Comparison of ENCODE assay signal across 1 cellular context in the genomic region with DNA sequence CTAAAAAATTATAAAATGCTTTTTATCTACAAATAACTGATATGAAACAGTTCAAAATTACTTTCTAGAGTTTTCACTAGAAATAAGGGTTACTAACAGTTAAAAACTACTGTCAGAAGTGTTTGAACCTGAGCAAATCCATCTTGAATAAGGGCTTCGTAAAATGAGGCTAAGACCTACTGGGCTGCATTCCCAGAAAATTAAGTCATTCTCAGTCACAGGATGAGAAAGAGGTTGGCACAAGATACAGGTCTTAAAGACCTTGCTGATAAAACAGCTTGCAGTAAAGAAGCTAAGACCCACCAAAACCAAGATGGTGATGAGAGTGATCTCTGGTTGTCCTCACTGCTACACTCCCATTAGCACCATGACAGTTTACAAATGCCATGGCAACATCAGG.
TF ChIP-seq lines count a peak whose summit lies in the region.

No MANE protein-coding gene starts in this region.

TF ChIP-seq in GM23338, 12 proteins besides CTCF, POLR2A, EP300 and RAD21 (continued from another document):
- TF ChIP-seq, protein P1, sequence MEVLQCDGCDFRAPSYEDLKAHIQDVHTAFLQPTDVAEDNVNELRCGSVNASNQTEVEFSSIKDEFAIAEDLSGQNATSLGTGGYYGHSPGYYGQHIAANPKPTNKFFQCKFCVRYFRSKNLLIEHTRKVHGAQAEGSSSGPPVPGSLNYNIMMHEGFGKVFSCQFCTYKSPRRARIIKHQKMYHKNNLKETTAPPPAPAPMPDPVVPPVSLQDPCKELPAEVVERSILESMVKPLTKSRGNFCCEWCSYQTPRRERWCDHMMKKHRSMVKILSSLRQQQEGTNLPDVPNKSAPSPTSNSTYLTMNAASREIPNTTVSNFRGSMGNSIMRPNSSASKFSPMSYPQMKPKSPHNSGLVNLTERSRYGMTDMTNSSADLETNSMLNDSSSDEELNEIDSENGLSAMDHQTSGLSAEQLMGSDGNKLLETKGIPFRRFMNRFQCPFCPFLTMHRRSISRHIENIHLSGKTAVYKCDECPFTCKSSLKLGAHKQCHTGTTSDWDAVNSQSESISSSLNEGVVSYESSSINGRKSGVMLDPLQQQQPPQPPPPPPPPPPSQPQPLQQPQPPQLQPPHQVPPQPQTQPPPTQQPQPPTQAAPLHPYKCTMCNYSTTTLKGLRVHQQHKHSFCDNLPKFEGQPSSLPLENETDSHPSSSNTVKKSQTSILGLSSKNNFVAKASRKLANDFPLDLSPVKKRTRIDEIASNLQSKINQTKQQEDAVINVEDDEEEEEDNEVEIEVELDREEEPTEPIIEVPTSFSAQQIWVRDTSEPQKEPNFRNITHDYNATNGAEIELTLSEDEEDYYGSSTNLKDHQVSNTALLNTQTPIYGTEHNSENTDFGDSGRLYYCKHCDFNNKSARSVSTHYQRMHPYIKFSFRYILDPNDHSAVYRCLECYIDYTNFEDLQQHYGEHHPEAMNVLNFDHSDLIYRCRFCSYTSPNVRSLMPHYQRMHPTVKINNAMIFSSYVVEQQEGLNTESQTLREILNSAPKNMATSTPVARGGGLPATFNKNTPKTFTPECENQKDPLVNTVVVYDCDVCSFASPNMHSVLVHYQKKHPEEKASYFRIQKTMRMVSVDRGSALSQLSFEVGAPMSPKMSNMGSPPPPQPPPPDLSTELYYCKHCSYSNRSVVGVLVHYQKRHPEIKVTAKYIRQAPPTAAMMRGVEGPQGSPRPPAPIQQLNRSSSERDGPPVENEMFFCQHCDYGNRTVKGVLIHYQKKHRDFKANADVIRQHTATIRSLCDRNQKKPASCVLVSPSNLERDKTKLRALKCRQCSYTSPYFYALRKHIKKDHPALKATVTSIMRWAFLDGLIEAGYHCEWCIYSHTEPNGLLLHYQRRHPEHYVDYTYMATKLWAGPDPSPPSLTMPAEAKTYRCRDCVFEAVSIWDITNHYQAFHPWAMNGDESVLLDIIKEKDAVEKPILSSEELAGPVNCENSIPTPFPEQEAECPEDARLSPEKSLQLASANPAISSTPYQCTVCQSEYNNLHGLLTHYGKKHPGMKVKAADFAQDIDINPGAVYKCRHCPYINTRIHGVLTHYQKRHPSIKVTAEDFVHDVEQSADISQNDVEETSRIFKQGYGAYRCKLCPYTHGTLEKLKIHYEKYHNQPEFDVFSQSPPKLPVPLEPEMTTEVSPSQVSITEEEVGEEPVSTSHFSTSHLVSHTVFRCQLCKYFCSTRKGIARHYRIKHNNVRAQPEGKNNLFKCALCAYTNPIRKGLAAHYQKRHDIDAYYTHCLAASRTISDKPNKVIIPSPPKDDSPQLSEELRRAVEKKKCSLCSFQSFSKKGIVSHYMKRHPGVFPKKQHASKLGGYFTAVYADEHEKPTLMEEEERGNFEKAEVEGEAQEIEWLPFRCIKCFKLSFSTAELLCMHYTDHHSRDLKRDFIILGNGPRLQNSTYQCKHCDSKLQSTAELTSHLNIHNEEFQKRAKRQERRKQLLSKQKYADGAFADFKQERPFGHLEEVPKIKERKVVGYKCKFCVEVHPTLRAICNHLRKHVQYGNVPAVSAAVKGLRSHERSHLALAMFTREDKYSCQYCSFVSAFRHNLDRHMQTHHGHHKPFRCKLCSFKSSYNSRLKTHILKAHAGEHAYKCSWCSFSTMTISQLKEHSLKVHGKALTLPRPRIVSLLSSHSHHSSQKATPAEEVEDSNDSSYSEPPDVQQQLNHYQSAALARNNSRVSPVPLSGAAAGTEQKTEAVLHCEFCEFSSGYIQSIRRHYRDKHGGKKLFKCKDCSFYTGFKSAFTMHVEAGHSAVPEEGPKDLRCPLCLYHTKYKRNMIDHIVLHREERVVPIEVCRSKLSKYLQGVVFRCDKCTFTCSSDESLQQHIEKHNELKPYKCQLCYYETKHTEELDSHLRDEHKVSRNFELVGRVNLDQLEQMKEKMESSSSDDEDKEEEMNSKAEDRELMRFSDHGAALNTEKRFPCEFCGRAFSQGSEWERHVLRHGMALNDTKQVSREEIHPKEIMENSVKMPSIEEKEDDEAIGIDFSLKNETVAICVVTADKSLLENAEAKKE (CRISPR knock-in tag; IDR thresholded peaks at IDR 0.05) = no peak
- TF ChIP-seq POLR2AphosphoS5 (IDR thresholded peaks at IDR 0.05; ENCODE audit: low read depth) (no peak), STAT1 (IDR thresholded peaks at IDR 0.05; ENCODE audit: unreplicated experiment) (no peak), CREB1 (CRISPR knock-in tag; IDR thresholded peaks at IDR 0.05; ENCODE audit: low read depth) (no peak), EZH2phosphoT487 (IDR thresholded peaks at IDR 0.05; ENCODE audit: unreplicated experiment) (no peak), EZH2 (IDR thresholded peaks at IDR 0.05; ENCODE audit: low read depth, unreplicated experiment) (no peak), ZNF331 (CRISPR knock-in tag; IDR thresholded peaks at IDR 0.05; ENCODE audit: low read depth) (no peak), JUNB (IDR thresholded peaks at IDR 0.05; ENCODE audit: unreplicated experiment) (no peak)
- TF ChIP-seq, protein P2, sequence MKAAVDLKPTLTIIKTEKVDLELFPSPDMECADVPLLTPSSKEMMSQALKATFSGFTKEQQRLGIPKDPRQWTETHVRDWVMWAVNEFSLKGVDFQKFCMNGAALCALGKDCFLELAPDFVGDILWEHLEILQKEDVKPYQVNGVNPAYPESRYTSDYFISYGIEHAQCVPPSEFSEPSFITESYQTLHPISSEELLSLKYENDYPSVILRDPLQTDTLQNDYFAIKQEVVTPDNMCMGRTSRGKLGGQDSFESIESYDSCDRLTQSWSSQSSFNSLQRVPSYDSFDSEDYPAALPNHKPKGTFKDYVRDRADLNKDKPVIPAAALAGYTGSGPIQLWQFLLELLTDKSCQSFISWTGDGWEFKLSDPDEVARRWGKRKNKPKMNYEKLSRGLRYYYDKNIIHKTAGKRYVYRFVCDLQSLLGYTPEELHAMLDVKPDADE (IDR thresholded peaks at IDR 0.05) = no peak
- TF ChIP-seq, protein P3, sequence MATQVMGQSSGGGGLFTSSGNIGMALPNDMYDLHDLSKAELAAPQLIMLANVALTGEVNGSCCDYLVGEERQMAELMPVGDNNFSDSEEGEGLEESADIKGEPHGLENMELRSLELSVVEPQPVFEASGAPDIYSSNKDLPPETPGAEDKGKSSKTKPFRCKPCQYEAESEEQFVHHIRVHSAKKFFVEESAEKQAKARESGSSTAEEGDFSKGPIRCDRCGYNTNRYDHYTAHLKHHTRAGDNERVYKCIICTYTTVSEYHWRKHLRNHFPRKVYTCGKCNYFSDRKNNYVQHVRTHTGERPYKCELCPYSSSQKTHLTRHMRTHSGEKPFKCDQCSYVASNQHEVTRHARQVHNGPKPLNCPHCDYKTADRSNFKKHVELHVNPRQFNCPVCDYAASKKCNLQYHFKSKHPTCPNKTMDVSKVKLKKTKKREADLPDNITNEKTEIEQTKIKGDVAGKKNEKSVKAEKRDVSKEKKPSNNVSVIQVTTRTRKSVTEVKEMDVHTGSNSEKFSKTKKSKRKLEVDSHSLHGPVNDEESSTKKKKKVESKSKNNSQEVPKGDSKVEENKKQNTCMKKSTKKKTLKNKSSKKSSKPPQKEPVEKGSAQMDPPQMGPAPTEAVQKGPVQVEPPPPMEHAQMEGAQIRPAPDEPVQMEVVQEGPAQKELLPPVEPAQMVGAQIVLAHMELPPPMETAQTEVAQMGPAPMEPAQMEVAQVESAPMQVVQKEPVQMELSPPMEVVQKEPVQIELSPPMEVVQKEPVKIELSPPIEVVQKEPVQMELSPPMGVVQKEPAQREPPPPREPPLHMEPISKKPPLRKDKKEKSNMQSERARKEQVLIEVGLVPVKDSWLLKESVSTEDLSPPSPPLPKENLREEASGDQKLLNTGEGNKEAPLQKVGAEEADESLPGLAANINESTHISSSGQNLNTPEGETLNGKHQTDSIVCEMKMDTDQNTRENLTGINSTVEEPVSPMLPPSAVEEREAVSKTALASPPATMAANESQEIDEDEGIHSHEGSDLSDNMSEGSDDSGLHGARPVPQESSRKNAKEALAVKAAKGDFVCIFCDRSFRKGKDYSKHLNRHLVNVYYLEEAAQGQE (IDR thresholded peaks at IDR 0.05; ENCODE audit: unreplicated experiment) = no peak
TF ChIP-seq in GM23338: peak in this region for 0.
